In genomic region chr17:36190008-36190407, GRCh38 we compare ENCODE assay signal across 14 cellular contexts. TPM values are rescaled to one million over a fixed set of nuclear protein-coding genes. Genes with fewer than 3 reads are reported as not detected.
"Had no signal": no experiment of that assay in that cellular context is flagged by ENCODE, and none has a peak within 500 bp of the region (broad histone marks: within the 10 kb centered on the region; RNA-seq: fewer than 3 reads in every experiment).

No MANE protein-coding gene starts in this region.

RNA-seq across cellular contexts. Expression of gene CCL3L1, which starts 6.5 kb away (rescaled TPM):
- total RNA-seq: dermis blood vessel endothelial cell, esophagus mucosa, fibroblast of lung, glomerular endothelial cell, lower leg skin, mammary epithelial cell, right cardiac atrium, suprapubic skin, thyroid gland had no signal
- polyA plus RNA-seq: fibroblast of lung; mammary epithelial cell; naive thymus-derived CD4-positive, alpha-beta T cell had no signal

RNA-seq across cellular contexts. Expression of gene TBC1D3B, which starts 13.6 kb away (rescaled TPM):
- total RNA-seq: mononuclear cell had no signal
- polyA plus RNA-seq: naive thymus-derived CD4-positive, alpha-beta T cell had no signal

RNA-seq across cellular contexts. Expression of gene CCL4L2, which starts 20.9 kb away (rescaled TPM):
- total RNA-seq: dermis blood vessel endothelial cell, esophagus mucosa, fibroblast of lung, glomerular endothelial cell, left lobe of liver, mammary epithelial cell, neural crest cell, progenitor cell of endocrine pancreas had no signal
- polyA plus RNA-seq: fibroblast of lung; mammary epithelial cell; naive thymus-derived CD4-positive, alpha-beta T cell had no signal
